ENCODE assay signal across 30 cellular contexts in genomic region chr21:44516342-44516741, GRCh38. TPM values are rescaled to one million over a fixed set of nuclear protein-coding genes. Genes with fewer than 3 reads are reported as not detected.
A peak's percentile ranks its signal among the peaks of the same experiment; 100 is the strongest.
DNase-seq lines count a peak whose midpoint lies in the region; ATAC-seq, FAIRE-seq and TF ChIP-seq lines count a peak whose summit lies in the region.
"Had no signal": no experiment of that assay in that cellular context is flagged by ENCODE, and none has a peak within 500 bp of the region (broad histone marks: within the 10 kb centered on the region; RNA-seq: fewer than 3 reads in every experiment).

No MANE protein-coding gene starts in this region.

- TF ChIP-seq RAD21 in H1 (IDR thresholded peaks at IDR 0.05 in 1 of 2, conservative IDR thresholded peaks at IDR 0.05 in 1 of 2; ENCODE audit: low read depth in 2 of 2, low read length in 2 of 2): no peak

- H3K4me2 ChIP-seq in H1 (ENCODE audit: insufficient read depth in 1 of 2, low read depth in 2 of 2, low read length in 2 of 2): no peak overlapping the region
- H3K4me2 ChIP-seq: PC-9 had no signal

- no peak overlapping the region for H2AK5ac ChIP-seq in H1 (ENCODE audit: low read depth, low read length)

- peaks cover 0 to 3% (median 0%) of the 10 kb centered on the region in 4 experiments; a peak in 1 of 7 replicates for H3K4me1 ChIP-seq in H1 (replicated peaks in 1 of 4; ENCODE audit: control insufficient read depth in 3 of 4, insufficient read depth in 4 of 4, low read length in 3 of 4)

- TF ChIP-seq CTCF in LNCaP clone FGC (IDR thresholded peaks at IDR 0.05; ENCODE audit: control insufficient read depth, extremely low read depth, insufficient read depth) (no peak), H1 (IDR thresholded peaks at IDR 0.05; ENCODE audit: control extremely low read depth in 1 of 3, insufficient read depth in 1 of 3, low read depth in 1 of 3, low read length in 3 of 3) (no peak), neural crest cell (conservative IDR thresholded peaks at IDR 0.05) (no peak)

- H3K23ac ChIP-seq in H1 (ENCODE audit: insufficient read length): no peak overlapping the region

- no peaks in the 10 kb centered on the region for H3K4me1 Mint-ChIP-seq in neural crest cell
- H3K4me1 Mint-ChIP-seq in activated CD8-positive, alpha-beta T cell treated with anti-CD3 and anti-CD28 coated beads, Interleukin-2, amount 10 ng/mL, durations not matched to agents 7 days and 5 days (ENCODE audit: low read depth): no peaks in the 10 kb centered on the region
- H3K4me1 Mint-ChIP-seq: CD8-positive, alpha-beta memory T cell; IgD-negative memory B cell had no signal

- no peak overlapping the region for H2BK5ac ChIP-seq in H1 (ENCODE audit: low read depth, low read length)

- H3K36me3 ChIP-seq in H7 (replicated peaks; ENCODE audit: control insufficient read depth, insufficient read depth, low read length) (peaks cover 2% of the 10 kb centered on the region; the same call in 1 of the 2 replicates), H1 (ENCODE audit: control insufficient read depth in 2 of 4, insufficient read depth in 4 of 4, low read length in 3 of 4) (peaks cover 0 to 1% (median under 1%) of the 10 kb centered on the region in 4 experiments; a peak in 3 of 8 replicates)

- no peak overlapping the region for H4K91ac ChIP-seq in H1 (replicated peaks; ENCODE audit: insufficient read length, low read length)

- H3K9ac ChIP-seq in H1 (replicated peaks in 1 of 4; ENCODE audit: extremely low read depth in 1 of 4, low read depth in 3 of 4, low read length in 3 of 4): no peak overlapping the region

- no peaks in the 10 kb centered on the region for H3K36me3 Mint-ChIP-seq in neural crest cell (ENCODE audit: low read depth)
- H3K36me3 Mint-ChIP-seq in activated CD8-positive, alpha-beta T cell treated with anti-CD3 and anti-CD28 coated beads, Interleukin-2, amount 10 ng/mL, durations not matched to agents 7 days and 5 days (ENCODE audit: low read depth): no peaks in the 10 kb centered on the region
- H3K36me3 Mint-ChIP-seq: CD14-positive monocyte; CD8-positive, alpha-beta memory T cell had no signal

- H4K8ac ChIP-seq in H1 (ENCODE audit: extremely low read depth, insufficient read depth, low read length): 0 out of 2 replicates have a peak overlapping the region, but pooled peaks have one; percentile 15

- H2BK15ac ChIP-seq in H1 (ENCODE audit: low read length): no peak overlapping the region

- H3K27me3 ChIP-seq in H7 (ENCODE audit: control insufficient read depth, insufficient read depth, low read length): no peaks in the 10 kb centered on the region
- H3K27me3 ChIP-seq in H1 (replicated peaks in 1 of 4; ENCODE audit: control insufficient read depth in 3 of 4, extremely low read depth in 1 of 4, insufficient read depth in 3 of 4, low read length in 3 of 4): no peaks in the 10 kb centered on the region

- H3K79me2 ChIP-seq in H1 (ENCODE audit: control insufficient read depth in 1 of 2, insufficient read depth in 2 of 2, low read length in 2 of 2): no peaks in the 10 kb centered on the region

- no peak overlapping the region for H3K18ac ChIP-seq in H1 (ENCODE audit: extremely low read depth, low read length)

- H3K9me3 ChIP-seq in H1 (ENCODE audit: insufficient read depth in 2 of 2, low read depth in 1 of 2, low read length in 1 of 2): no peaks in the 10 kb centered on the region; a peak in 2 of 4 replicates

- TF ChIP-seq EP300 in H1 (IDR thresholded peaks at IDR 0.05; ENCODE audit: borderline replicate concordance in 1 of 2, low read depth in 2 of 2, low read length in 2 of 2): no peak

- no peak overlapping the region for H3K56ac ChIP-seq in H1 (replicated peaks; ENCODE audit: insufficient read length, low read depth, low read length)

- peak; percentile 47 for DNase-seq in H7
- DNase-seq in LNCaP clone FGC (ENCODE audit: low read depth): no peak
- no peak for DNase-seq in H1 (ENCODE audit: low read depth in 1 of 2, low spot score in 2 of 2)
- no peak for DNase-seq in neural crest cell (ENCODE audit: low read depth, low spot score)
- no peak for DNase-seq in activated CD8-positive, alpha-beta T cell treated with anti-CD3 and anti-CD28 coated beads, Interleukin-2, amount 10 ng/mL, durations not matched to agents 7 days and 5 days
- DNase-seq in KG1 (lab: John Stamatoyannopoulos, UW): no peak
- DNase-seq in D341Med (ENCODE audit: low spot score): no peak
- DNase-seq: Calu3, DMS153, DND-41, H9, Karpas-422, MV-4-11, NCI-H1105, NCI-H1436 treated with DMSO at 0.1 percent for 48 hours, NCI-H1930, NCI-H2107, NCI-H524 treated with DMSO at 0.1 percent for 48 hours, NCI-H82, PC-9, SHP77 had no signal

- H3K27ac Mint-ChIP-seq in neural crest cell (ENCODE audit: unreplicated experiment): peak overlapping the region; percentile 12
- H3K27ac Mint-ChIP-seq in activated CD8-positive, alpha-beta T cell treated with anti-CD3 and anti-CD28 coated beads, Interleukin-2, amount 10 ng/mL, durations not matched to agents 7 days and 5 days: no peak overlapping the region
- H3K27ac Mint-ChIP-seq: IgD-negative memory B cell had no signal

- no peak overlapping the region for H2AFZ ChIP-seq in H1 (ENCODE audit: low read length)
- H2AFZ ChIP-seq: PC-9 had no signal

- no peak overlapping the region for H2BK120ac ChIP-seq in H1 (replicated peaks; ENCODE audit: low read depth, low read length)

- H3K27ac ChIP-seq in H1 (ENCODE audit: low read depth, low read length): no peak overlapping the region
- H3K27ac ChIP-seq: PC-9 had no signal

- no peaks in the 10 kb centered on the region for H3K79me1 ChIP-seq in H1 (ENCODE audit: low read depth, low read length)

- H3K4me3 Mint-ChIP-seq in neural crest cell: no peak overlapping the region
- H3K4me3 Mint-ChIP-seq in activated CD8-positive, alpha-beta T cell treated with anti-CD3 and anti-CD28 coated beads, Interleukin-2, amount 10 ng/mL, durations not matched to agents 7 days and 5 days: no peak overlapping the region
- H3K4me3 Mint-ChIP-seq: CD14-positive monocyte, H9, IgD-negative memory B cell had no signal

- no peak overlapping the region for H2BK20ac ChIP-seq in H1 (ENCODE audit: low read length)

- H3K4me3 ChIP-seq in H7 (ENCODE audit: insufficient read depth, low read depth, low read length) (no peak overlapping the region), LNCaP clone FGC (ENCODE audit: low read depth, low read length) (peak overlapping the region; percentile 83), H1 (ENCODE audit: extremely low read depth in 1 of 4, insufficient read depth in 2 of 4, low read depth in 3 of 4, low read length in 4 of 4) (no peak overlapping the region)
- H3K4me3 ChIP-seq: PC-9 had no signal

- peaks cover 2 to 3% of the 10 kb centered on the region in 2 experiments for H4K20me1 ChIP-seq in H1 (replicated peaks in 1 of 2; ENCODE audit: control insufficient read depth in 1 of 2, insufficient read depth in 2 of 2, low read length in 2 of 2)

- TF ChIP-seq POLR2A in H1 (IDR thresholded peaks at IDR 0.05; ENCODE audit: control extremely low read depth in 1 of 2, low read depth in 2 of 2, low read length in 2 of 2): no peak

- no peak overlapping the region for H3K4ac ChIP-seq in H1 (replicated peaks; ENCODE audit: insufficient read length, low read depth, low read length)

- H3K14ac ChIP-seq in H1 (ENCODE audit: insufficient read length): no peak overlapping the region

- no peak overlapping the region for H2BK12ac ChIP-seq in H1 (ENCODE audit: low read depth, low read length)

- ATAC-seq in activated CD8-positive, alpha-beta T cell treated with anti-CD3 and anti-CD28 coated beads, Interleukin-2, amount 10 ng/mL, durations not matched to agents 7 days and 5 days: no peak

- no peak for FAIRE-seq in H1 (lab: Jason Lieb, UNC)
- FAIRE-seq: GM12892 had no signal

- peaks cover 2% of the 10 kb centered on the region; the same call in 1 of the 2 replicates for H3K23me2 ChIP-seq in H1 (ENCODE audit: low read depth, low read length)

- POLR2A ChIA-PET in H1 (lab: Charles Lee; ENCODE audit: partially characterized antibody): interaction anchor here (0.7 to 2.7 kb wide), 10 partner anchors 10 to 292 kb away, joined by 3 to 9 read pairs (median 3); no protein-coding TSS in a partner anchor
- POLR2A ChIA-PET in activated CD8-positive, alpha-beta T cell treated with anti-CD3 and anti-CD28 coated beads, Interleukin-2, amount 10 ng/mL, durations not matched to agents 7 days and 5 days (lab: Charles Lee): no interaction called here

- CTCF ChIA-PET in H1 (lab: Charles Lee; ENCODE audit: partially characterized antibody): interaction anchor here (0.9 to 1.3 kb wide), 3 partner anchors 10 to 244 kb away, joined by 3 to 4 read pairs (median 3); no protein-coding TSS in a partner anchor
- CTCF ChIA-PET in activated CD8-positive, alpha-beta T cell treated with anti-CD3 and anti-CD28 coated beads, Interleukin-2, amount 10 ng/mL, durations not matched to agents 7 days and 5 days (lab: Charles Lee): interaction anchor here (4.0 kb wide), 1 partner anchor 277 kb away, joined by 15 read pairs; no protein-coding TSS in a partner anchor

- H3K9me3 Mint-ChIP-seq in neural crest cell: no peaks in the 10 kb centered on the region
- H3K9me3 Mint-ChIP-seq in activated CD8-positive, alpha-beta T cell treated with anti-CD3 and anti-CD28 coated beads, Interleukin-2, amount 10 ng/mL, durations not matched to agents 7 days and 5 days (ENCODE audit: insufficient read depth): no peaks in the 10 kb centered on the region
- H3K9me3 Mint-ChIP-seq: CD8-positive, alpha-beta memory T cell; H9; IgD-negative memory B cell had no signal

- no peaks in the 10 kb centered on the region for H3K27me3 Mint-ChIP-seq in neural crest cell (ENCODE audit: low read depth)
- H3K27me3 Mint-ChIP-seq in activated CD8-positive, alpha-beta T cell treated with anti-CD3 and anti-CD28 coated beads, Interleukin-2, amount 10 ng/mL, durations not matched to agents 7 days and 5 days (ENCODE audit: low read depth): no peaks in the 10 kb centered on the region
- H3K27me3 Mint-ChIP-seq: CD8-positive, alpha-beta memory T cell had no signal

- WGBS in H1 (ENCODE audit: extremely low coverage in 1 of 2, insufficient coverage in 1 of 2, insufficient read length in 1 of 2, insufficient replicate concordance in 2 of 2, low coverage in 1 of 2, low lambda C conversion rate in 2 of 2, missing lambda C conversion rate in 1 of 2), 2 experiments: 94% methylated on average over 13 of the region's 13 CpGs; no CpG with 5 or more reads in 1 of the 2 experiments

- H4K5ac ChIP-seq in H1 (ENCODE audit: insufficient read length, low read depth, low read length): no peak overlapping the region

RNA-seq across cellular contexts. Expression of gene KRTAP10-1, which starts 23.7 kb away (rescaled TPM):
- total RNA-seq in H7 (2014; rRNA removed; shearing (Covaris generic)): not detected in 2 replicates
- total RNA-seq in H1 (2021; fragmentation: NEBNext Ultra II Directional; extraction: Animal tissue kit (Norgen Biotek cat#: 25700)): not detected in 2 replicates
- polyA plus RNA-seq in H1 (2011; rRNA removed): 0.08 TPM in 1 of 2 replicates, not detected in the other
- not detected for polyA plus RNA-seq in H1 (2011; cell fraction: cytosol; rRNA removed)
- polyA plus RNA-seq in H1 (2011; cell fraction: nucleus; rRNA removed): 0.09 TPM
- polyA plus RNA-seq in H1 (2012, experiment 1 of 2): not detected in 4 replicates
- not detected for polyA plus RNA-seq in H1 (2012, experiment 2 of 2)
- polyA plus RNA-seq in H1 (2013, experiment 1 of 2): not detected
- not detected for polyA plus RNA-seq in H1 (2013, experiment 2 of 2)
- polyA minus RNA-seq in H1 (2011; rRNA and poly(A)+ RNA removed): not detected in 2 replicates
- polyA minus RNA-seq in H1 (2011; cell fraction: cytosol; rRNA and poly(A)+ RNA removed): not detected
- 0.90 TPM for polyA minus RNA-seq in H1 (2011; cell fraction: nucleus; rRNA and poly(A)+ RNA removed)
- not detected in 2 replicates for total RNA-seq in neural crest cell
- total RNA-seq in activated CD8-positive, alpha-beta T cell treated with anti-CD3 and anti-CD28 coated beads, Interleukin-2, amount 10 ng/mL, durations not matched to agents 7 days and 5 days: not detected
- total RNA-seq: Calu3; CD8-positive, alpha-beta memory T cell; H9; M059J; PC-9; RPMI7951; SK-MEL-5; T-helper 1 cell treated with Interleukin-12 subunit alpha and Interleukin-12 subunit beta and Interleukin-4 antibody, amounts not matched to agents 30 ng/mL and 1 ng/mL, for 36 hours had no signal
- polyA plus RNA-seq: CD14-positive monocyte; CD8-positive, alpha-beta memory T cell; IgD-negative memory B cell had no signal

RNA-seq across cellular contexts. Expression of gene KRTAP10-2, which starts 35.0 kb away (rescaled TPM):
- total RNA-seq in H7 (2014; rRNA removed; shearing (Covaris generic)): not detected in 2 replicates
- not detected in 2 replicates for total RNA-seq in H1 (2021; fragmentation: NEBNext Ultra II Directional; extraction: Animal tissue kit (Norgen Biotek cat#: 25700))
- 0.06 and 0.11 TPM in 2 replicates for polyA plus RNA-seq in H1 (2011; rRNA removed)
- not detected for polyA plus RNA-seq in H1 (2011; cell fraction: cytosol; rRNA removed)
- 0.13 TPM for polyA plus RNA-seq in H1 (2011; cell fraction: nucleus; rRNA removed)
- 0.16 TPM in 1 of 4 replicates, not detected in the others for polyA plus RNA-seq in H1 (2012, experiment 1 of 2)
- not detected for polyA plus RNA-seq in H1 (2012, experiment 2 of 2)
- polyA plus RNA-seq in H1 (2013, experiment 1 of 2): not detected
- not detected for polyA plus RNA-seq in H1 (2013, experiment 2 of 2)
- polyA minus RNA-seq in H1 (2011; rRNA and poly(A)+ RNA removed): 0.38 and 0.51 TPM in 2 replicates
- not detected for polyA minus RNA-seq in H1 (2011; cell fraction: cytosol; rRNA and poly(A)+ RNA removed)
- not detected for polyA minus RNA-seq in H1 (2011; cell fraction: nucleus; rRNA and poly(A)+ RNA removed)
- total RNA-seq in neural crest cell: not detected in 2 replicates
- total RNA-seq in activated CD8-positive, alpha-beta T cell treated with anti-CD3 and anti-CD28 coated beads, Interleukin-2, amount 10 ng/mL, durations not matched to agents 7 days and 5 days: not detected
- total RNA-seq: Calu3; CD8-positive, alpha-beta memory T cell; H9; M059J; PC-9; RPMI7951; SK-MEL-5; T-helper 1 cell treated with Interleukin-12 subunit alpha and Interleukin-12 subunit beta and Interleukin-4 antibody, amounts not matched to agents 30 ng/mL and 1 ng/mL, for 36 hours had no signal
- polyA plus RNA-seq: CD14-positive monocyte; CD8-positive, alpha-beta memory T cell; IgD-negative memory B cell had no signal

RNA-seq across cellular contexts. Expression of gene KRTAP10-3, which starts 42.3 kb away (rescaled TPM):
- total RNA-seq in H7 (2014; rRNA removed; shearing (Covaris generic)): not detected in 2 replicates
- not detected in 2 replicates for total RNA-seq in H1 (2021; fragmentation: NEBNext Ultra II Directional; extraction: Animal tissue kit (Norgen Biotek cat#: 25700))
- 0.16 TPM in 1 of 2 replicates, not detected in the other for polyA plus RNA-seq in H1 (2011; rRNA removed)
- not detected for polyA plus RNA-seq in H1 (2011; cell fraction: cytosol; rRNA removed)
- 0.20 TPM for polyA plus RNA-seq in H1 (2011; cell fraction: nucleus; rRNA removed)
- not detected in 4 replicates for polyA plus RNA-seq in H1 (2012, experiment 1 of 2)
- polyA plus RNA-seq in H1 (2012, experiment 2 of 2): not detected
- not detected for polyA plus RNA-seq in H1 (2013, experiment 1 of 2)
- polyA plus RNA-seq in H1 (2013, experiment 2 of 2): not detected
- 0.19 TPM in 1 of 2 replicates, not detected in the other for polyA minus RNA-seq in H1 (2011; rRNA and poly(A)+ RNA removed)
- polyA minus RNA-seq in H1 (2011; cell fraction: cytosol; rRNA and poly(A)+ RNA removed): not detected
- 1.9 TPM for polyA minus RNA-seq in H1 (2011; cell fraction: nucleus; rRNA and poly(A)+ RNA removed)
- total RNA-seq in neural crest cell: not detected in 2 replicates
- not detected for total RNA-seq in activated CD8-positive, alpha-beta T cell treated with anti-CD3 and anti-CD28 coated beads, Interleukin-2, amount 10 ng/mL, durations not matched to agents 7 days and 5 days
- total RNA-seq: Calu3; CD8-positive, alpha-beta memory T cell; H9; M059J; PC-9; RPMI7951; SK-MEL-5; T-helper 1 cell treated with Interleukin-12 subunit alpha and Interleukin-12 subunit beta and Interleukin-4 antibody, amounts not matched to agents 30 ng/mL and 1 ng/mL, for 36 hours had no signal
- polyA plus RNA-seq: CD14-positive monocyte; CD8-positive, alpha-beta memory T cell; IgD-negative memory B cell had no signal

RNA-seq across cellular contexts. Expression of gene KRTAP10-4, which starts 57.2 kb away (rescaled TPM):
- not detected in 2 replicates for total RNA-seq in H7 (2014; rRNA removed; shearing (Covaris generic))
- total RNA-seq in H1 (2021; fragmentation: NEBNext Ultra II Directional; extraction: Animal tissue kit (Norgen Biotek cat#: 25700)): not detected in 2 replicates
- not detected in 2 replicates for polyA plus RNA-seq in H1 (2011; rRNA removed)
- not detected for polyA plus RNA-seq in H1 (2011; cell fraction: cytosol; rRNA removed)
- 0.09 TPM for polyA plus RNA-seq in H1 (2011; cell fraction: nucleus; rRNA removed)
- polyA plus RNA-seq in H1 (2012, experiment 1 of 2): not detected in 4 replicates
- not detected for polyA plus RNA-seq in H1 (2012, experiment 2 of 2)
- not detected for polyA plus RNA-seq in H1 (2013, experiment 1 of 2)
- polyA plus RNA-seq in H1 (2013, experiment 2 of 2): not detected
- polyA minus RNA-seq in H1 (2011; rRNA and poly(A)+ RNA removed): not detected in 2 replicates
- not detected for polyA minus RNA-seq in H1 (2011; cell fraction: cytosol; rRNA and poly(A)+ RNA removed)
- polyA minus RNA-seq in H1 (2011; cell fraction: nucleus; rRNA and poly(A)+ RNA removed): not detected
- not detected in 2 replicates for total RNA-seq in neural crest cell
- not detected for total RNA-seq in activated CD8-positive, alpha-beta T cell treated with anti-CD3 and anti-CD28 coated beads, Interleukin-2, amount 10 ng/mL, durations not matched to agents 7 days and 5 days
- total RNA-seq: A673; Calu3; CD8-positive, alpha-beta memory T cell; H9; M059J; PC-9; RPMI7951; SK-MEL-5; T-helper 1 cell treated with Interleukin-12 subunit alpha and Interleukin-12 subunit beta and Interleukin-4 antibody, amounts not matched to agents 30 ng/mL and 1 ng/mL, for 36 hours had no signal
- polyA plus RNA-seq: CD14-positive monocyte; CD8-positive, alpha-beta memory T cell; IgD-negative memory B cell had no signal
